Comparison of ENCODE assay signal across 9 cellular contexts in genomic region chr2:37653805-37654378, GRCh38. TPM values are rescaled to one million over a fixed set of nuclear protein-coding genes. Genes with fewer than 3 reads are reported as not detected.
DNase-seq lines count a peak whose midpoint lies in the region; ATAC-seq, FAIRE-seq and TF ChIP-seq lines count a peak whose summit lies in the region.
"Had no signal": no experiment of that assay in that cellular context is flagged by ENCODE, and none has a peak within 500 bp of the region (broad histone marks: within the 10 kb centered on the region; RNA-seq: fewer than 3 reads in every experiment).

No MANE protein-coding gene starts in this region.

- ATAC-seq in GM21576 (IDR thresholded peaks at IDR 0.05; ENCODE audit: unreplicated experiment) (peak; percentile 37), GM18909 (IDR thresholded peaks at IDR 0.05; ENCODE audit: poor library complexity, unreplicated experiment) (no peak)

- 49 to 85% (median 55%) methylated on average over 14 of the region's 14 CpGs for WGBS in adipose tissue, 3 donors

- TF ChIP-seq POLR2A in GM12892 (IDR thresholded peaks at IDR 0.05; ENCODE audit: low read depth, low read length) = peak; percentile 90

- peak; percentile 94 for FAIRE-seq in GM12892 (lab: Jason Lieb, UNC)
- FAIRE-seq: TTC549 had no signal

- DNase-seq in GM12892 (ENCODE audit: insufficient read length) (no peak), Kasumi-1 (lab: John Stamatoyannopoulos, UW) (peak; percentile 73 to 78), lung microvascular endothelial cell (ENCODE audit: low read depth in 2 of 2) (peak; percentile 30 to 68), AML-193 (lab: John Stamatoyannopoulos, UW) (no peak), NCI-H2081 (lab: John Stamatoyannopoulos, UW) (no peak)

- peak overlapping the region; percentile 88 for H3K27ac ChIP-seq in adipose tissue (ENCODE audit: low read depth, low read length)

RNA-seq across cellular contexts. Expression of gene CDC42EP3, which starts 17.6 kb away (rescaled TPM):
- polyA plus RNA-seq in GM12892 (2012; ENCODE audit: missing spikeins) = 56.5 TPM
- polyA plus RNA-seq in adipose tissue = 10 to 100 TPM in 2 of 3 donors, 1 to 10 TPM in 1; 4.9 to 29.2 (median 13.2) TPM
- 3.2 and 9.6 TPM in 2 replicates for total RNA-seq in lung microvascular endothelial cell

Comparison
In these comparisons a context has a peak if more than half of its experiments do, and no peak if none do; other contexts are left out.
1. DNase-seq: peak in Kasumi-1 (2 of 2) and lung microvascular endothelial cell (2 of 2); none in GM12892 (single experiment), AML-193 (0 of 2) and NCI-H2081 (0 of 2).